ENCODE assay signal across 9 cellular contexts in the genomic region with DNA sequence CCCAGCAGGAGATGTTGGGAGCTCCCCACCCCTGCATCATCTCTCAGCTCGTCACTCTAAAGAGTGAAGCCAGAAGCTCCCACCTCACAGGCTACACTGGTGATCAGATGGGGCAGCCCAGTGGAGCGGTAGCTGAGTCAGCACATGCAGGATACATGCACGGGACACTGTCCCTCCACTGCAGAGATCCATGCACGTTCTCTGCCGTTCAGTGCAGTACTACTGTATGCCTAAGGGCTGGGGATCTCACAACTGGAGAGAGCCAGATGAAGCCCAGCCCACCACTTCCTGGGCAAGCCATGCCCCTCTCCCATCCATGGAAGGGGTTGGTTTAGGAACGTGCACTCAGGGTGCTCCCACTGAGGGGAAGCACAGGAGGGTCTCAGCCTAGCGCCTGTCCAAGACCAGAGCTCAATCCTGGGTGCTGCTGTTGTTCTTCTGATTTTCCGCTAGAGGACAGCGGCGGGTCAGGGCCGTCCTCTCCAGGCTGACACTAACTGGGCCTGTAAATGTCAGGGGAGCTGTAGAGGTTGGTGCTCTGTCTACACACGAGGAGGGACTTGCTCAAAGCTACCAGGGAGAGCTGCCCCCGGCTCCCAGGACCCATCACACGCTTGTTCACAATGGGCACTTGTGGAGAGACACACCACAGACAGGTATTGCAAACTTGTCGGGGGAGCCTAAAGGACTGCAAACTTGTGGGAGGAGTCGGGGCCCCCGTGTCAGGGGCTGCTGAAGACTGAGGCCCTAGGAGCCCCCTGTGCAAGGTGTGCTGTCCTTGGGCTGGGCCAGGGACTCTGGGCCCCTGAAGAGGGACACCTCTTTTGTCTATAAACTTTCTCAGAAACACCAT. TPM values are rescaled to one million over a fixed set of nuclear protein-coding genes. Genes with fewer than 3 reads are reported as not detected.
DNase-seq lines count a peak whose midpoint lies in the region; ATAC-seq, FAIRE-seq and TF ChIP-seq lines count a peak whose summit lies in the region.
"Had no signal": no experiment of that assay in that cellular context is flagged by ENCODE, and none has a peak within 500 bp of the region (broad histone marks: within the 10 kb centered on the region; RNA-seq: fewer than 3 reads in every experiment).

No MANE protein-coding gene starts in this region.

- in situ Hi-C loops in Panc1 (cut with HindIII; ENCODE audit: low pct_unique_long_range_greater_than_20kb, low sequenced_read_pairs) (no loop called here), K562 (cut with MboI) (no loop called here)

- peak; percentile 16 for DNase-seq in DMS153 treated with DMSO at 0.1 percent for 48 hours (lab: John Stamatoyannopoulos, UW; ENCODE audit: unreplicated experiment)
- no peak for DNase-seq in DMS153 (lab: John Stamatoyannopoulos, UW)
- DNase-seq in Panc1 (ENCODE audit: low read depth, low spot score), result peak; percentile 42
- DNase-seq in K562 (ENCODE audit: extremely low read depth in 1 of 4, low spot score in 3 of 4), result peak; percentile 49 to 60 (median 52)
- DNase-seq in islet precursor cell, result peak; percentile 88
- DNase-seq in stomach, result peak; percentile 58

- peaks cover 3% of the 10 kb centered on the region for H3K9me1 ChIP-seq in K562 (ENCODE audit: control insufficient read depth, insufficient read depth, low read length)

- no peak overlapping the region for H3K27ac ChIP-seq in Panc1 (ENCODE audit: low read length)
- H3K27ac ChIP-seq in K562 (ENCODE audit: extremely low read depth, low read depth, low read length), result no peak overlapping the region
- no peak overlapping the region for H3K27ac ChIP-seq in stomach

- H3K36me3 ChIP-seq in Panc1 (ENCODE audit: control insufficient read depth, insufficient read depth, low read length) (no peaks in the 10 kb centered on the region), K562 (ENCODE audit: control insufficient read depth, insufficient read depth, low read length) (no peaks in the 10 kb centered on the region), stomach (no peaks in the 10 kb centered on the region)

- POLR2A ChIA-PET in Panc1 (lab: Charles Lee), result no interaction called here
- POLR2A ChIA-PET in K562 (lab: Yijun Ruan, JAX), result interaction anchor here (0.5 to 1.7 kb wide), 5 partner anchors 18 to 404 kb away, joined by 3 to 6 read pairs (median 4); a partner anchor contains a TSS

- no peak overlapping the region for H3K4me2 ChIP-seq in K562 (ENCODE audit: insufficient read depth, low read length)

- TF ChIP-seq CTCF in Panc1 (IDR thresholded peaks at IDR 0.05) (peak; percentile 93), K562 (IDR thresholded peaks at IDR 0.05 in 2 of 3, conservative IDR thresholded peaks at IDR 0.05 in 1 of 3; ENCODE audit: insufficient read depth in 2 of 3, low read depth in 1 of 3, low read length in 3 of 3) (peak; percentile 79 to 87 (median 84)), stomach (IDR thresholded peaks at IDR 0.05) (peak in 5 of 7 experiments; percentile 67 to 91 (median 79))

- H3K9me3 ChIP-seq in Panc1 (ENCODE audit: control insufficient read depth, insufficient read depth, low read depth, low read length) (no peaks in the 10 kb centered on the region), K562 (replicated peaks; ENCODE audit: control insufficient read depth, insufficient read depth, low read depth, low read length) (no peaks in the 10 kb centered on the region; the same call in 1 of the 2 replicates), stomach (no peaks in the 10 kb centered on the region)

- ATAC-seq in GM19455 (IDR thresholded peaks at IDR 0.05; ENCODE audit: unreplicated experiment) (peak; percentile 54), HG03520 (IDR thresholded peaks at IDR 0.05; ENCODE audit: unreplicated experiment) (peak; percentile 71), Panc1 (peak; percentile 93), K562 (peak; percentile 96)

- no peak overlapping the region for H3K9ac ChIP-seq in K562 (ENCODE audit: insufficient read depth in 1 of 2, low read depth in 2 of 2, low read length in 2 of 2)

- TF ChIP-seq EP300 in K562 (IDR thresholded peaks at IDR 0.05; ENCODE audit: low read length) (no peak), stomach (IDR thresholded peaks at IDR 0.05) (no peak)

- CTCF ChIA-PET in Panc1 (lab: Charles Lee) (interaction anchor here (0.6 to 1.6 kb wide), 14 partner anchors 8 to 544 kb away, joined by 3 to 6 read pairs (median 3); no protein-coding TSS in a partner anchor), K562 (lab: Yijun Ruan, JAX; ENCODE audit: low intra/inter-chr PET ratio) (interaction anchor here (1.4 to 2.3 kb wide), 3 partner anchors 15 to 234 kb away, joined by 5 to 18 read pairs (median 8); no protein-coding TSS in a partner anchor)

- no peak overlapping the region for H3K4me3 ChIP-seq in Panc1 (ENCODE audit: low read depth in 2 of 2, low read length in 2 of 2)
- H3K4me3 ChIP-seq in K562, result no peak overlapping the region
- no peak overlapping the region for H3K4me3 ChIP-seq in stomach

- TF ChIP-seq POLR2A in K562 (conservative IDR thresholded peaks at IDR 0.05) (no peak), stomach (IDR thresholded peaks at IDR 0.05) (no peak)

- H3K27me3 ChIP-seq in Panc1 (ENCODE audit: control insufficient read depth, insufficient read depth, low read length), result no peaks in the 10 kb centered on the region
- H3K27me3 ChIP-seq in K562 (ENCODE audit: control insufficient read depth in 2 of 2, insufficient read depth in 2 of 2, low read length in 2 of 2), result peaks cover 4 to 29% of the 10 kb centered on the region in 2 experiments; a peak in 3 of 5 replicates
- peaks cover 0 to 7% (median 0%) of the 10 kb centered on the region in 3 donors for H3K27me3 ChIP-seq in stomach

- BruUV-seq in Panc1 (replicated peaks; lab: Mats Ljungman, UMichigan) (no TSS peak), K562 (replicated peaks; lab: Mats Ljungman, UMichigan) (no TSS peak)

- H2AFZ ChIP-seq in K562 (ENCODE audit: low read depth, low read length), result no peak overlapping the region

- FAIRE-seq in K562 (lab: Jason Lieb, UNC), result peak; percentile 78
- FAIRE-seq: A204.1 had no signal

- H4K20me1 ChIP-seq in K562 (replicated peaks; ENCODE audit: control insufficient read depth, insufficient read depth, low read length), result peaks cover 9% of the 10 kb centered on the region; the same call in 1 of the 2 replicates

- intact Hi-C loops in Panc1 (cut with micrococcal nuclease; ENCODE audit: unreplicated experiment), result loop anchor here (10.0 kb wide), 1 partner anchor 228 kb away; no protein-coding TSS in a partner anchor
- intact Hi-C loops in K562 (cut with micrococcal nuclease), result loop anchor here (5.0 to 10.0 kb wide), 2 partner anchors 61 to 228 kb away; no protein-coding TSS in a partner anchor
- intact Hi-C loops in stomach (cut with DNase I; ENCODE audit: low total_unique reads), result no loop called here

- no peaks in the 10 kb centered on the region for H3K4me1 ChIP-seq in Panc1 (ENCODE audit: control insufficient read depth, insufficient read depth, low read length)
- H3K4me1 ChIP-seq in K562 (replicated peaks in 1 of 2; ENCODE audit: control insufficient read depth in 2 of 2, insufficient read depth in 2 of 2, low read length in 2 of 2), result peaks cover 0 to 5% of the 10 kb centered on the region in 2 experiments; a peak in 2 of 5 replicates
- peaks cover 5 to 17% (median 9%) of the 10 kb centered on the region in 4 donors for H3K4me1 ChIP-seq in stomach

- peak; percentile 86 to 93 for TF ChIP-seq RAD21 in K562 (CRISPR knock-in tag; conservative IDR thresholded peaks at IDR 0.05 in 1 of 2, IDR thresholded peaks at IDR 0.05 in 1 of 2)

- WGBS in K562 (ENCODE audit: insufficient coverage, low coverage, missing lambda C conversion rate), result 5% methylated on average over 17 of the region's 17 CpGs
- 27 to 42% (median 31%) methylated on average over 16 to 17 of the region's 17 CpGs for WGBS in stomach, 5 donors

- H3K79me2 ChIP-seq in K562 (ENCODE audit: control insufficient read depth, insufficient read depth, low read length), result no peaks in the 10 kb centered on the region

RNA-seq across cellular contexts. Expression of a gene that starts 18.2 kb away (rescaled TPM):
- 0.64 TPM for total RNA-seq in Panc1 (2021; ENCODE audit: unreplicated experiment)
- 0.94 TPM for polyA plus RNA-seq in Panc1 (2012; ENCODE audit: insufficient read length)
- total RNA-seq in K562 (2011; cell fraction: chromatin; rRNA removed; ENCODE audit: low replicate concordance), result not detected in 2 replicates
- total RNA-seq in K562 (2011; cell fraction: nucleolus; rRNA removed), result not detected in 2 replicates
- total RNA-seq in K562 (2011; cell fraction: nucleoplasm; rRNA removed), result not detected in 2 replicates
- total RNA-seq in K562 (2014; rRNA removed), result not detected in 2 replicates
- not detected in 2 replicates for total RNA-seq in K562 (2014; rRNA removed; fragmentation: Illumina TruSeq; extraction: Trizol)
- total RNA-seq in K562 (2015; rRNA removed; fragmentation: Illumina TruSeq; extraction: Trizol), result not detected in 2 replicates
- not detected in 2 replicates for total RNA-seq in K562 (2021)
- polyA plus RNA-seq in K562 (2011; rRNA removed), result not detected in 2 replicates
- not detected in 2 replicates for polyA plus RNA-seq in K562 (2011; cell fraction: cytosol; rRNA removed)
- not detected in 2 replicates for polyA plus RNA-seq in K562 (2011; cell fraction: nucleus; rRNA removed)
- polyA plus RNA-seq in K562 (2012), result not detected in 2 replicates
- not detected in 2 replicates for polyA plus RNA-seq in K562 (2014; fragmentation: Illumina TruSeq; extraction: Trizol)
- not detected for polyA plus RNA-seq in K562 (2014; fragmentation: Nextera tagmentation; extraction: Ambion mirVana)
- not detected in 2 replicates for polyA plus RNA-seq in K562 (2014; rRNA removed)
- not detected in 2 replicates for polyA minus RNA-seq in K562 (2011; rRNA and poly(A)+ RNA removed)
- polyA minus RNA-seq in K562 (2011; cell fraction: cytosol; rRNA and poly(A)+ RNA removed), result not detected in 2 replicates
- not detected in 2 replicates for polyA minus RNA-seq in K562 (2011; cell fraction: nucleus; rRNA and poly(A)+ RNA removed)
- 10 to 100 TPM in 2 of 5 donors, 1 to 10 TPM in 3; 3.1 to 28.0 (median 9.4) TPM for total RNA-seq in stomach
- 1 to 10 TPM; 2.3 to 5.8 (median 2.4) TPM for polyA plus RNA-seq in stomach

RNA-seq across cellular contexts. Expression of a gene that starts 22.3 kb away (rescaled TPM):
- 4.5 TPM for total RNA-seq in Panc1 (2021; ENCODE audit: unreplicated experiment)
- 2.2 TPM for polyA plus RNA-seq in Panc1 (2012; ENCODE audit: insufficient read length)
- 3.2 and 16.5 TPM in 2 replicates for total RNA-seq in K562 (2011; cell fraction: chromatin; rRNA removed; ENCODE audit: low replicate concordance)
- total RNA-seq in K562 (2011; cell fraction: nucleolus; rRNA removed), result 8.8 and 11.8 TPM in 2 replicates
- total RNA-seq in K562 (2011; cell fraction: nucleoplasm; rRNA removed), result 7.0 TPM in 2 replicates
- 1.5 and 1.7 TPM in 2 replicates for total RNA-seq in K562 (2014; rRNA removed)
- total RNA-seq in K562 (2014; rRNA removed; fragmentation: Illumina TruSeq; extraction: Trizol), result 0.32 and 0.55 TPM in 2 replicates
- total RNA-seq in K562 (2015; rRNA removed; fragmentation: Illumina TruSeq; extraction: Trizol), result 0.41 and 0.51 TPM in 2 replicates
- total RNA-seq in K562 (2021), result 1.1 and 2.1 TPM in 2 replicates
- 0.38 and 0.46 TPM in 2 replicates for polyA plus RNA-seq in K562 (2011; rRNA removed)
- 0.44 and 0.70 TPM in 2 replicates for polyA plus RNA-seq in K562 (2011; cell fraction: cytosol; rRNA removed)
- polyA plus RNA-seq in K562 (2011; cell fraction: nucleus; rRNA removed), result 2.6 and 3.4 TPM in 2 replicates
- polyA plus RNA-seq in K562 (2012), result 1.2 and 19.6 TPM in 2 replicates
- 0.46 and 0.87 TPM in 2 replicates for polyA plus RNA-seq in K562 (2014; fragmentation: Illumina TruSeq; extraction: Trizol)
- polyA plus RNA-seq in K562 (2014; fragmentation: Nextera tagmentation; extraction: Ambion mirVana), result under 1 TPM in 1 of 2 experiments, not detected in 1; 0.04 TPM
- polyA plus RNA-seq in K562 (2014; rRNA removed), result 0.45 and 0.88 TPM in 2 replicates
- polyA minus RNA-seq in K562 (2011; rRNA and poly(A)+ RNA removed), result 0.18 and 0.45 TPM in 2 replicates
- polyA minus RNA-seq in K562 (2011; cell fraction: cytosol; rRNA and poly(A)+ RNA removed), result 0.48 and 1.6 TPM in 2 replicates
- 3.6 and 4.7 TPM in 2 replicates for polyA minus RNA-seq in K562 (2011; cell fraction: nucleus; rRNA and poly(A)+ RNA removed)
- 10 to 100 TPM; 22.8 to 96.2 (median 52.5) TPM for total RNA-seq in stomach
- polyA plus RNA-seq in stomach, result 10 to 100 TPM; 12.0 to 18.2 (median 13.9) TPM
